Comparison of ENCODE assay signal across 18 cellular contexts in genomic region chr22:38126928-38127668, GRCh38. TPM values are rescaled to one million over a fixed set of nuclear protein-coding genes. Genes with fewer than 3 reads are reported as not detected.
DNase-seq lines count a peak whose midpoint lies in the region; ATAC-seq and TF ChIP-seq lines count a peak whose summit lies in the region.
"Had no signal": no experiment of that assay in that cellular context is flagged by ENCODE, and none has a peak within 500 bp of the region (broad histone marks: within the 10 kb centered on the region; RNA-seq: fewer than 3 reads in every experiment).

No MANE protein-coding gene starts in this region.

- H4K20me1 ChIP-seq in BLaER1 treated with 17β-estradiol and CSF1 and Interleukin-3, amounts not matched to agents 10 nM and 100 nM, result peaks cover 0 to 34% (median 0%) of the 10 kb centered on the region in 11 experiments; a peak in 4 of 22 replicates
- H4K20me1 ChIP-seq in neural progenitor cell (ENCODE audit: low read depth), result no peaks in the 10 kb centered on the region
- no peaks in the 10 kb centered on the region for H4K20me1 ChIP-seq in MM.1S (ENCODE audit: insufficient read depth, low read length)

- no peaks in the 10 kb centered on the region for H3K9me2 ChIP-seq in MM.1S (replicated peaks; ENCODE audit: insufficient read depth, low read length)

- H2AFZ ChIP-seq in neural progenitor cell (replicated peaks), result no peak overlapping the region
- H2AFZ ChIP-seq in MM.1S (ENCODE audit: low read length), result no peak overlapping the region

- H3F3A ChIP-seq in neural progenitor cell (ENCODE audit: low read depth), result no peaks in the 10 kb centered on the region
- H3F3A ChIP-seq in MM.1S (ENCODE audit: insufficient read depth, low read length), result no peaks in the 10 kb centered on the region

- TF ChIP-seq CTCF in neural progenitor cell (IDR thresholded peaks at IDR 0.05) (no peak), MM.1S (IDR thresholded peaks at IDR 0.05; ENCODE audit: low read length) (no peak), GM10266 (IDR thresholded peaks at IDR 0.05; ENCODE audit: control insufficient read depth, insufficient read depth, low read depth, missing control alignments) (no peak)

- peak overlapping the region in 9 of 11 experiments; percentile 2 to 58 (median 29); a peak in 14 of 22 replicates for H3K9ac ChIP-seq in BLaER1 treated with 17β-estradiol and CSF1 and Interleukin-3, amounts not matched to agents 10 nM and 100 nM
- H3K9ac ChIP-seq in neural progenitor cell, result peak overlapping the region; percentile 28
- H3K9ac ChIP-seq in MM.1S (ENCODE audit: low read length), result no peak overlapping the region

- ATAC-seq in effector memory CD8-positive, alpha-beta T cell (replicated peaks), result no peak
- ATAC-seq in GM21367 (IDR thresholded peaks at IDR 0.05; ENCODE audit: unreplicated experiment), result no peak

- H3K79me2 ChIP-seq in neural progenitor cell (ENCODE audit: low read depth) (no peaks in the 10 kb centered on the region), MM.1S (ENCODE audit: low read length) (no peaks in the 10 kb centered on the region)

- H3K27ac Mint-ChIP-seq in effector memory CD8-positive, alpha-beta T cell, result peak overlapping the region; percentile 24 to 66
- peak overlapping the region; percentile 60 for H3K27ac Mint-ChIP-seq in neural progenitor cell

- peaks cover 0 to 43% (median 0%) of the 10 kb centered on the region in 11 experiments; a peak in 5 of 22 replicates for H3K27me3 ChIP-seq in BLaER1 treated with 17β-estradiol and CSF1 and Interleukin-3, amounts not matched to agents 10 nM and 100 nM
- no peaks in the 10 kb centered on the region for H3K27me3 ChIP-seq in neural progenitor cell
- no peaks in the 10 kb centered on the region for H3K27me3 ChIP-seq in MM.1S (replicated peaks; ENCODE audit: insufficient read depth, low read length)
- H3K27me3 ChIP-seq: SJCRH30 had no signal

- peaks cover 7% of the 10 kb centered on the region for H3K36me3 Mint-ChIP-seq in effector memory CD8-positive, alpha-beta T cell (ENCODE audit: insufficient read depth)
- peaks cover under 1% of the 10 kb centered on the region for H3K36me3 Mint-ChIP-seq in neural progenitor cell

- H3K27ac ChIP-seq in BLaER1 treated with 17β-estradiol and CSF1 and Interleukin-3, amounts not matched to agents 10 nM and 100 nM, result peak overlapping the region in 5 of 11 experiments; percentile 10 to 38 (median 23); a peak in 9 of 22 replicates
- no peak overlapping the region for H3K27ac ChIP-seq in neural progenitor cell
- H3K27ac ChIP-seq in MM.1S (ENCODE audit: low read length), result no peak overlapping the region
- H3K27ac ChIP-seq: SJCRH30 had no signal

- peak overlapping the region; percentile 72 to 96 (median 89) for H3K4me2 ChIP-seq in BLaER1 treated with 17β-estradiol and CSF1 and Interleukin-3, amounts not matched to agents 10 nM and 100 nM
- no peak overlapping the region for H3K4me2 ChIP-seq in neural progenitor cell
- H3K4me2 ChIP-seq in MM.1S (ENCODE audit: low read depth, low read length), result no peak overlapping the region

- H3K27me3 Mint-ChIP-seq in effector memory CD8-positive, alpha-beta T cell, result no peaks in the 10 kb centered on the region
- peaks cover 2% of the 10 kb centered on the region for H3K27me3 Mint-ChIP-seq in neural progenitor cell (ENCODE audit: insufficient read depth, low read depth)
- H3K27me3 Mint-ChIP-seq: CD8-positive, alpha-beta memory T cell had no signal

- peaks cover 38 to 78% (median 71%) of the 10 kb centered on the region in 10 experiments for H3K4me1 ChIP-seq in BLaER1 treated with 17β-estradiol and CSF1 and Interleukin-3, amounts not matched to agents 10 nM and 100 nM
- no peaks in the 10 kb centered on the region for H3K4me1 ChIP-seq in neural progenitor cell
- no peaks in the 10 kb centered on the region for H3K4me1 ChIP-seq in MM.1S (ENCODE audit: low read length)
- H3K4me1 ChIP-seq: SJCRH30 had no signal

- peak overlapping the region in 1 of 10 experiments; percentile 6; a peak in 2 of 20 replicates for H3K4me3 ChIP-seq in BLaER1 treated with 17β-estradiol and CSF1 and Interleukin-3, amounts not matched to agents 10 nM and 100 nM
- H3K4me3 ChIP-seq in neural progenitor cell (no peak overlapping the region), MM.1S (ENCODE audit: low read length) (no peak overlapping the region)
- H3K4me3 ChIP-seq: SJCRH30 had no signal

- no peak overlapping the region for H3K4me3 Mint-ChIP-seq in effector memory CD8-positive, alpha-beta T cell
- H3K4me3 Mint-ChIP-seq in neural progenitor cell, result no peak overlapping the region
- H3K4me3 Mint-ChIP-seq: CD8-positive, alpha-beta memory T cell had no signal

- H3K36me3 ChIP-seq in BLaER1 treated with 17β-estradiol and CSF1 and Interleukin-3, amounts not matched to agents 10 nM and 100 nM, result peaks cover under 1 to 30% (median 12%) of the 10 kb centered on the region in 11 experiments; a peak in 14 of 22 replicates
- H3K36me3 ChIP-seq in neural progenitor cell (no peaks in the 10 kb centered on the region), MM.1S (replicated peaks; ENCODE audit: insufficient read depth, low read length) (no peaks in the 10 kb centered on the region)
- H3K36me3 ChIP-seq: SJCRH30 had no signal

- H3K9me3 ChIP-seq in BLaER1 treated with 17β-estradiol and CSF1 and Interleukin-3, amounts not matched to agents 10 nM and 100 nM (replicated peaks in 1 of 11), result no peaks in the 10 kb centered on the region
- H3K9me3 ChIP-seq in neural progenitor cell (ENCODE audit: low read depth) (no peaks in the 10 kb centered on the region), MM.1S (replicated peaks; ENCODE audit: insufficient read depth, low read length) (no peaks in the 10 kb centered on the region)
- H3K9me3 ChIP-seq: SJCRH30 had no signal

- no peaks in the 10 kb centered on the region for H3K9me3 Mint-ChIP-seq in effector memory CD8-positive, alpha-beta T cell
- H3K9me3 Mint-ChIP-seq in neural progenitor cell, result no peaks in the 10 kb centered on the region
- H3K9me3 Mint-ChIP-seq: CD8-positive, alpha-beta memory T cell had no signal

- peak; percentile 1 for DNase-seq in NCI-H82 treated with DMSO at 0.1 percent for 48 hours (lab: John Stamatoyannopoulos, UW; ENCODE audit: unreplicated experiment)
- DNase-seq in effector memory CD8-positive, alpha-beta T cell, result no peak
- peak; percentile 43 for DNase-seq in neural progenitor cell (ENCODE audit: low spot score)
- DNase-seq in MM.1S, result no peak
- no peak for DNase-seq in GM10266 (ENCODE audit: extremely low spot score)
- DNase-seq in mucosa of gallbladder (ENCODE audit: low spot score), result no peak
- DNase-seq: CD8-positive, alpha-beta memory T cell; NCI-H1048; NCI-H146; NCI-H226; NCI-H526; NK-92 treated with Interleukin-12 subunit alpha and Interleukin-12 subunit beta, amount 100 ng/mL, for 24 hours; OCI-M1; RPMI8226; SJCRH30 had no signal

- peaks cover 0 to 7% of the 10 kb centered on the region in 2 donors for H3K4me1 Mint-ChIP-seq in effector memory CD8-positive, alpha-beta T cell (ENCODE audit: low read depth in 2 of 2)
- no peaks in the 10 kb centered on the region for H3K4me1 Mint-ChIP-seq in neural progenitor cell
- H3K4me1 Mint-ChIP-seq: CD8-positive, alpha-beta memory T cell had no signal

RNA-seq across cellular contexts. Expression of gene BAIAP2L2, which starts 16.6 kb away (rescaled TPM):
- total RNA-seq in neural progenitor cell (ENCODE audit: low replicate concordance) (0.86 and 2.6 TPM in 2 replicates), mucosa of gallbladder (216 TPM)
- total RNA-seq: SJCRH30 had no signal

RNA-seq across cellular contexts. Expression of gene SLC16A8, which starts 43.1 kb away (rescaled TPM):
- total RNA-seq in neural progenitor cell (ENCODE audit: low replicate concordance), result 1.0 and 3.1 TPM in 2 replicates
- total RNA-seq in mucosa of gallbladder, result 0.35 TPM
- total RNA-seq: Daoy had no signal

RNA-seq across cellular contexts. Expression of gene PLA2G6, which starts 54.5 kb away (rescaled TPM):
- total RNA-seq in neural progenitor cell (ENCODE audit: low replicate concordance), result 20.1 and 29.4 TPM in 2 replicates
- total RNA-seq in mucosa of gallbladder, result 260 TPM

Comparison
In these comparisons a context has a peak if more than half of its experiments do, and no peak if none do; other contexts are left out.
1. H3K4me2 ChIP-seq: peak in BLaER1 treated with 17β-estradiol and CSF1 and Interleukin-3, amounts not matched to agents 10 nM and 100 nM (11 of 11); none in neural progenitor cell (single experiment) and MM.1S (single experiment).
2. DNase-seq: peak in NCI-H82 treated with DMSO at 0.1 percent for 48 hours (single experiment) and neural progenitor cell (single experiment); none in effector memory CD8-positive, alpha-beta T cell (0 of 3), MM.1S (single experiment), GM10266 (single experiment) and mucosa of gallbladder (single experiment).
3. RNA of gene BAIAP2L2, which starts 16.6 kb away (total RNA-seq): 216 TPM in mucosa of gallbladder (single experiment); 0.86 to 2.6 TPM in neural progenitor cell; every median in the first group is over 10 times any median in the second.